In the genomic region with DNA sequence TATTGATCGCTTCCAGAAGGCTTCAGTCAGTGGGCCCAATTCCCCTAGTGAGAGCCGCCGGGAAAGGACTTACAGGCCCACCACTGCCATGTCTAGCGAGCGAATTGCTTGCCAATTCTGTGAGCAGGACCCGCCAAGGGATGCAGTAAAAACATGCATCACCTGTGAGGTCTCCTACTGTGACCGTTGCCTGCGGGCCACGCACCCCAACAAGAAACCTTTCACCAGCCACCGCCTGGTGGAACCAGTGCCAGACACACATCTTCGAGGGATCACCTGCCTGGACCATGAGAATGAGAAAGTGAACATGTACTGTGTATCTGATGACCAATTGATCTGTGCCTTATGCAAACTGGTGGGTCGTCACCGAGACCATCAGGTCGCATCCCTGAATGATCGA, we compare ENCODE assay signal across 33 cellular contexts.
"Had no signal": no experiment of that assay in that cellular context is flagged by ENCODE, and none has a peak within 500 bp of the region (broad histone marks: within the 10 kb centered on the region; RNA-seq: fewer than 3 reads in every experiment).

No MANE protein-coding gene starts in this region.

- DNase-seq: Karpas-422, Kasumi-1, MG63, MM.1S, MV-4-11, NCI-H1048, NCI-H1092, NCI-H1092 treated with DMSO at 0.1 percent for 48 hours, NCI-H1105, NCI-H1105 treated with DMSO at 0.1 percent for 48 hours, NCI-H1417, NCI-H1417 treated with DMSO at 0.1 percent for 48 hours, NCI-H1436, NCI-H1436 treated with DMSO at 0.1 percent for 48 hours, NCI-H146, NCI-H1694, NCI-H1694 treated with DMSO at 0.1 percent for 48 hours, NCI-H187, NCI-H187 treated with DMSO at 0.1 percent for 48 hours, NCI-H1930, NCI-H2029, NCI-H2029 treated with DMSO at 0.1 percent for 48 hours, NCI-H2081, NCI-H2081 treated with DMSO at 0.1 percent for 48 hours, NCI-H2107, NCI-H2171, NCI-H2171 treated with DMSO at 0.1 percent for 48 hours, NCI-H2227 treated with DMSO at 0.1 percent for 48 hours, NCI-H226, NCI-H345, NCI-H446, NCI-H446 treated with DMSO at 0.1 percent for 48 hours, NCI-H510A had no signal
